In genomic region chr16:57906385-57907316, GRCh38 we compare ENCODE assay signal across 8 cellular contexts.
DNase-seq lines count a peak whose midpoint lies in the region; ATAC-seq, FAIRE-seq and TF ChIP-seq lines count a peak whose summit lies in the region.

No MANE protein-coding gene starts in this region.

- H3K27ac Mint-ChIP-seq in naive B cell = peak overlapping the region in 1 of 6 donors; percentile 38

- H3K27ac ChIP-seq in OCI-LY3 (ENCODE audit: low read length) = no peak overlapping the region

- H3K27me3 Mint-ChIP-seq in naive B cell = peaks cover 27 to 54% (median 27%) of the 10 kb centered on the region in 3 donors

- ATAC-seq in naive B cell (ENCODE audit: low read depth in 2 of 2) (peak; percentile 87 to 91), GM21723 (IDR thresholded peaks at IDR 0.05; ENCODE audit: unreplicated experiment) (no peak)

- H3K4me1 Mint-ChIP-seq in naive B cell = peaks cover 0 to 9% (median 4%) of the 10 kb centered on the region in 3 donors

- no peaks in the 10 kb centered on the region for H3K9me3 Mint-ChIP-seq in naive B cell

- H3K4me2 ChIP-seq in OCI-LY3 (ENCODE audit: low read length) = peak overlapping the region; percentile 31; the same call in 1 of the 2 replicates

- H3K36me3 ChIP-seq in OCI-LY3 (replicated peaks; ENCODE audit: low read depth, low read length) (no peaks in the 10 kb centered on the region), bronchial epithelial cell (ENCODE audit: control insufficient read depth, insufficient read depth, low read length) (no peaks in the 10 kb centered on the region)

- no peaks in the 10 kb centered on the region for H3K4me1 ChIP-seq in OCI-LY3 (ENCODE audit: low read length)

- H3K9ac ChIP-seq in OCI-LY3 (ENCODE audit: low read length) = no peak overlapping the region

- peak; percentile 44 for TF ChIP-seq CTCF in OCI-LY3 (IDR thresholded peaks at IDR 0.05; ENCODE audit: low read depth, low read length)
- peak; percentile 64 for TF ChIP-seq CTCF in bronchial epithelial cell (IDR thresholded peaks at IDR 0.05; ENCODE audit: insufficient read depth, low read length, severe bottlenecking)

- FAIRE-seq in bronchial epithelial cell (lab: Jason Lieb, UNC) = no peak

- no peaks in the 10 kb centered on the region for H3K36me3 Mint-ChIP-seq in naive B cell

- peaks cover 16% of the 10 kb centered on the region for H3K27me3 ChIP-seq in OCI-LY3 (ENCODE audit: low read depth, low read length)
- H3K27me3 ChIP-seq in bronchial epithelial cell (ENCODE audit: control insufficient read depth, insufficient read depth, low read length) = no peaks in the 10 kb centered on the region

- H3K4me3 Mint-ChIP-seq in naive B cell = no peak overlapping the region

- H4K20me1 ChIP-seq in OCI-LY3 (ENCODE audit: insufficient read depth, low read length) = no peaks in the 10 kb centered on the region

- H3K79me2 ChIP-seq in OCI-LY3 (ENCODE audit: low read length) = no peaks in the 10 kb centered on the region

- no peaks in the 10 kb centered on the region for H3K9me3 ChIP-seq in OCI-LY3 (ENCODE audit: insufficient read depth, low read length)

- peak; percentile 18 for DNase-seq in CD1c-positive myeloid dendritic cell (ENCODE audit: extremely low spot score)
- no peak for DNase-seq in bronchial epithelial cell (ENCODE audit: low read depth)
- peak; percentile 19 for DNase-seq in naive B cell
- no peak for DNase-seq in NCI-H345 (lab: John Stamatoyannopoulos, UW)
- DNase-seq in MV-4-11 (lab: John Stamatoyannopoulos, UW) = no peak
- no peak for DNase-seq in SIG-M5 (lab: John Stamatoyannopoulos, UW)

- H3K4me3 ChIP-seq in OCI-LY3 (ENCODE audit: low read length) (0 out of 2 replicates have a peak overlapping the region, but pooled peaks have one; percentile 17), bronchial epithelial cell (ENCODE audit: low read depth, low read length) (no peak overlapping the region)

- no peak overlapping the region; the same call in 1 of the 2 replicates for H2AFZ ChIP-seq in OCI-LY3 (ENCODE audit: low read depth, low read length)

Comparison
In these comparisons a context has a peak if more than half of its experiments do, and no peak if none do; other contexts are left out.
1. DNase-seq: peak in CD1c-positive myeloid dendritic cell (single experiment) and naive B cell (single experiment); none in bronchial epithelial cell (single experiment), NCI-H345 (single experiment), MV-4-11 (single experiment) and SIG-M5 (single experiment).